ENCODE assay signal across 15 cellular contexts in the genomic region with DNA sequence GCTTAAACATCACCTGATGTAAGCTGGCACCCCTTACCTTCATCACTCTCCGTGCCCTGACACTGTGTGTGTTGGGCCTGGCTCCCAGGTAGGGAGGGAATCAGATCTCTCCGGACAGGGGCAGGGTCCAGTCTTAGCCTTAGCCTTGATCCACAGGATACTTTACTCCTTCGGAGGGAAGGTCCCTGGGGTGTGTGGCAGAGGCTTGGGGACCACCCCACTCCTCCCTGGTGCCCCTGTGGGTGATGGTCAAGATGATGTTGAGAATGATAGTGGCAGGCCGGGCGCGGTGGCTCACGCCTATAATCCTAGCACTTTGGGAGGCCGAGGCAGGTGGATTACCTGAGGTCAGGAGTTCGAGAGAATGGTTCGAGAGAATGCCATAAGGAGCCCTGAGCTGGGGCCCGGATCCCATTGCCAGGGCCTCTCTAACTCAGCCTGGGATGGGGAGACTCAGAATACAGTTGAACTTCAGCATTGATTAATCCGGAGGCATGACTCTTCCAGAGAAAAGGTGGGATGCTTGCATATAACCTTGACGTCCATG.
"Had no signal": no experiment of that assay in that cellular context is flagged by ENCODE, and none has a peak within 500 bp of the region (broad histone marks: within the 10 kb centered on the region; RNA-seq: fewer than 3 reads in every experiment).

No MANE protein-coding gene starts in this region.

- DNase-seq: activated CD4-positive, CD25-positive, alpha-beta regulatory T cell; activated gamma-delta T cell; amygdala; effector memory CD8-positive, alpha-beta T cell; esophagus squamous epithelium; heart right ventricle; kidney glomerular epithelial cell; left ventricle myocardium inferior; retina; stomach; T1000; trophoblast cell had no signal

- H3K9me3 ChIP-seq: esophagus squamous epithelium, heart right ventricle, left ventricle myocardium inferior, stomach, vagina had no signal

- H3K36me3 Mint-ChIP-seq: activated naive CD8-positive, alpha-beta T cell had no signal

- H3K27ac ChIP-seq: esophagus squamous epithelium, heart right ventricle, left ventricle myocardium inferior, SK-N-MC, stomach, vagina had no signal

- H3K4me3 ChIP-seq: esophagus squamous epithelium, heart right ventricle, left ventricle myocardium inferior, SK-N-MC, stomach, vagina had no signal

- H3K27me3 ChIP-seq: esophagus squamous epithelium, vagina had no signal

- ATAC-seq: effector memory CD8-positive, alpha-beta T cell; heart right ventricle had no signal

- H3K4me1 ChIP-seq: esophagus squamous epithelium, stomach, vagina had no signal

- H3K9me3 Mint-ChIP-seq: effector memory CD8-positive, alpha-beta T cell had no signal

- H3K27ac Mint-ChIP-seq: activated naive CD8-positive, alpha-beta T cell; effector memory CD8-positive, alpha-beta T cell had no signal

- H3K36me3 ChIP-seq: esophagus squamous epithelium, heart right ventricle, left ventricle myocardium inferior, stomach, vagina had no signal

- H3K4me3 Mint-ChIP-seq: activated naive CD8-positive, alpha-beta T cell; effector memory CD8-positive, alpha-beta T cell had no signal

- H3K27me3 Mint-ChIP-seq: activated naive CD8-positive, alpha-beta T cell had no signal
